ENCODE assay signal across 1 cellular context in genomic region chr11:67055812-67056211, GRCh38.
TF ChIP-seq lines count a peak whose summit lies in the region.

No MANE protein-coding gene starts in this region.

TF ChIP-seq in HEK293, 187 proteins besides CTCF, POLR2A, EP300 and RAD21 (continued from another document):
- TF ChIP-seq PRDM10 (tag by site-specific recombination; IDR thresholded peaks at IDR 0.05) (peak; percentile 66), KLF1 (tag by site-specific recombination; IDR thresholded peaks at IDR 0.05) (0 out of 2 replicates have a peak, but pooled peaks have one; percentile 27), ZBTB26 (tag by site-specific recombination; optimal IDR thresholded peaks at IDR 0.05) (peak; percentile 7)
TF ChIP-seq in HEK293: peak in this region for 11.
